ENCODE assay signal across 19 cellular contexts in the genomic region with DNA sequence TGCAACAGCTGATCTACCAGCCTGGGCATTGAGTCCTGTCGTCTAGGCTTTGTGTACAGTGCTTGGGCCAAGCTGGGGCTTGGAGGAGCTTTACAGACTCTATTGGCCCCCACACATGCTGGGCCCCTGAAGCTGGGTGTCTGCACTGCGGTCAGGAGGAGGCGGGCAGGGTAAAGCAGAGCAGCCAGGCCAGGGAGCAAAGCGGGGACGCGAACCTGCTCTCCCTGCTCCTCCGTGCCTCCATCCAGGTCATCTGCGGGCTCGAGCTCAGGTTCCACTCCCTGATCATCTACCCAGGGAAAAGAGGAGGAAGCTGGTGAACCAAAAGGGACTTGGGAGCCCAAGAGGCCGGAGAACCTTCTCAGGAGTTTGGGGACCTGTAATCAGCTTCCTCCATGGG. TPM values are rescaled to one million over a fixed set of nuclear protein-coding genes. Genes with fewer than 3 reads are reported as not detected.
DNase-seq lines count a peak whose midpoint lies in the region; ATAC-seq, FAIRE-seq and TF ChIP-seq lines count a peak whose summit lies in the region.
"Had no signal": no experiment of that assay in that cellular context is flagged by ENCODE, and none has a peak within 500 bp of the region (broad histone marks: within the 10 kb centered on the region; RNA-seq: fewer than 3 reads in every experiment).

No MANE protein-coding gene starts in this region.

- peaks cover 3% of the 10 kb centered on the region for H3K27me3 Mint-ChIP-seq in activated CD4-positive, alpha-beta T cell treated with anti-CD3 and anti-CD28 coated beads for 36 hours

- H3K27me3 ChIP-seq in dorsolateral prefrontal cortex (no peaks in the 10 kb centered on the region), layer of hippocampus (ENCODE audit: control insufficient read depth, insufficient read depth, low read length) (no peaks in the 10 kb centered on the region)

- H3K36me3 Mint-ChIP-seq in activated CD4-positive, alpha-beta T cell treated with anti-CD3 and anti-CD28 coated beads for 36 hours (ENCODE audit: low read depth), result no peaks in the 10 kb centered on the region
- H3K36me3 Mint-ChIP-seq: CD4-positive, alpha-beta memory T cell had no signal

- DNase-seq in caudate nucleus (lab: John Stamatoyannopoulos, UW) (no peak), dorsolateral prefrontal cortex (no peak), NCI-H1048 (lab: John Stamatoyannopoulos, UW) (no peak), D721Med (ENCODE audit: insufficient read length, low spot score) (no peak)
- DNase-seq in activated CD4-positive, alpha-beta T cell treated with anti-CD3 and anti-CD28 coated beads for 36 hours, result no peak
- DNase-seq: Calu3; CD4-positive, alpha-beta memory T cell; COR-L47; DMS153; DND-41; HFFc6 had no signal

- no peak for ATAC-seq in activated CD4-positive, alpha-beta T cell treated with anti-CD3 and anti-CD28 coated beads for 36 hours

- H3K27ac ChIP-seq in caudate nucleus (ENCODE audit: low read depth, low read length) (peak overlapping the region; percentile 41), dorsolateral prefrontal cortex (peak overlapping the region in 49 of 59 donors; percentile 31 to 97 (median 79)), layer of hippocampus (ENCODE audit: low read depth, low read length) (peak overlapping the region; percentile 72), temporal lobe (ENCODE audit: low read depth, low read length) (peak overlapping the region; percentile 58)

- TF ChIP-seq CTCF in dorsolateral prefrontal cortex (IDR thresholded peaks at IDR 0.05 in 54 of 56, conservative IDR thresholded peaks at IDR 0.05 in 2 of 56; ENCODE audit: low read depth in 1 of 56, partially characterized antibody in 56 of 56), result no peak
- no peak for TF ChIP-seq CTCF in D721Med (IDR thresholded peaks at IDR 0.05; ENCODE audit: insufficient read depth, missing control alignments)

- H3K27ac Mint-ChIP-seq in activated CD4-positive, alpha-beta T cell treated with anti-CD3 and anti-CD28 coated beads for 36 hours, result no peak overlapping the region
- H3K27ac Mint-ChIP-seq: CD4-positive, alpha-beta memory T cell; HFFc6 had no signal

- H3K9me3 Mint-ChIP-seq in activated CD4-positive, alpha-beta T cell treated with anti-CD3 and anti-CD28 coated beads for 36 hours (ENCODE audit: low read depth), result no peaks in the 10 kb centered on the region
- H3K9me3 Mint-ChIP-seq: CD4-positive, alpha-beta memory T cell; HFFc6 had no signal

- FAIRE-seq in D721Med (lab: Jason Lieb, UNC), result no peak
- FAIRE-seq: G401.6, GM12892, H54 had no signal

- intact Hi-C loops in dorsolateral prefrontal cortex (cut with DNase I), result no loop called here
- intact Hi-C loops in activated CD4-positive, alpha-beta T cell treated with anti-CD3 and anti-CD28 coated beads for 36 hours (cut with DNase I, micrococcal nuclease), result no loop called here

- H3K4me3 Mint-ChIP-seq in activated CD4-positive, alpha-beta T cell treated with anti-CD3 and anti-CD28 coated beads for 36 hours, result no peak overlapping the region
- H3K4me3 Mint-ChIP-seq: CD4-positive, alpha-beta memory T cell; HFFc6 had no signal

- CTCF ChIA-PET in activated CD4-positive, alpha-beta T cell treated with anti-CD3 and anti-CD28 coated beads for 36 hours (lab: Charles Lee), result interaction anchor here (0.5 to 3.5 kb wide), 4 partner anchors 11 to 367 kb away, joined by 3 to 22 read pairs (median 4); no protein-coding TSS in a partner anchor

- H3K4me3 ChIP-seq in dorsolateral prefrontal cortex, result peak overlapping the region in 1 of 59 donors; percentile 10
- H3K4me3 ChIP-seq: HAP-1 had no signal

- POLR2A ChIA-PET in activated CD4-positive, alpha-beta T cell treated with anti-CD3 and anti-CD28 coated beads for 36 hours (lab: Charles Lee), result no interaction called here

- H3K4me1 Mint-ChIP-seq in activated CD4-positive, alpha-beta T cell treated with anti-CD3 and anti-CD28 coated beads for 36 hours, result no peaks in the 10 kb centered on the region
- H3K4me1 Mint-ChIP-seq: CD4-positive, alpha-beta memory T cell had no signal

RNA-seq across cellular contexts. Expression of a gene that starts 27.0 kb away (rescaled TPM):
- total RNA-seq in dorsolateral prefrontal cortex, result 10 to 100 TPM in 49 of 120 experiments, 1 to 10 TPM in 70, under 1 TPM in 1; 0.77 to 58.6 (median 8.7) TPM
- total RNA-seq in temporal lobe, result 0.49 TPM
- total RNA-seq in activated CD4-positive, alpha-beta T cell treated with anti-CD3 and anti-CD28 coated beads for 36 hours, result not detected
- total RNA-seq: A172; A673; CD4-positive, alpha-beta memory T cell; HFFc6 had no signal

RNA-seq across cellular contexts. Expression of a gene that starts 29.9 kb away (rescaled TPM):
- total RNA-seq in dorsolateral prefrontal cortex (1 to 10 TPM in 4 of 120 experiments, under 1 TPM in 92, not detected in 24; 0.03 to 2.4 (median 0.18) TPM), temporal lobe (under 0.01 TPM)
- not detected for total RNA-seq in activated CD4-positive, alpha-beta T cell treated with anti-CD3 and anti-CD28 coated beads for 36 hours
- total RNA-seq: A172; A673; Calu3; CD4-positive, alpha-beta memory T cell; HFFc6 had no signal

RNA-seq across cellular contexts. Expression of a gene that starts 40.5 kb away (rescaled TPM):
- total RNA-seq in dorsolateral prefrontal cortex (100 to 1,000 TPM in 16 of 120 experiments, 10 to 100 TPM in 104; 30.1 to 140 (median 76.8) TPM), temporal lobe (11.3 TPM)
- total RNA-seq in activated CD4-positive, alpha-beta T cell treated with anti-CD3 and anti-CD28 coated beads for 36 hours, result not detected
- total RNA-seq: A172; A673; CD4-positive, alpha-beta memory T cell; HFFc6 had no signal

Comparison
In these comparisons a context has a peak if more than half of its experiments do, and no peak if none do; other contexts are left out.
1. RNA of a gene that starts 40.5 kb away (total RNA-seq): 30.1 to 140 TPM in dorsolateral prefrontal cortex and 11.3 TPM in temporal lobe (single experiment); not detected in activated CD4-positive, alpha-beta T cell treated with anti-CD3 and anti-CD28 coated beads for 36 hours; every median in the first group is over 10 times any median in the second.
2. Peak in every context shown above with its lines, with median percentiles within 50 percentile points of each other: H3K27ac ChIP-seq.